22 cellular contexts compared by ENCODE assay signal in genomic region chr9:94142353-94142752, GRCh38.
"Had no signal": no experiment of that assay in that cellular context is flagged by ENCODE, and none has a peak within 500 bp of the region (broad histone marks: within the 10 kb centered on the region; RNA-seq: fewer than 3 reads in every experiment).

No MANE protein-coding gene starts in this region.

- H3K27me3 ChIP-seq: foreskin keratinocyte, left lung had no signal

- H3K27me3 Mint-ChIP-seq: activated B cell treated with CpG ODN at 0.5 μM for 24 hours; activated CD4-positive, alpha-beta T cell treated with anti-CD3 and anti-CD28 coated beads for 36 hours; activated naive CD8-positive, alpha-beta T cell treated with anti-CD3 and anti-CD28 coated beads, Interleukin-2, amount 50 U/mL, for 24 hours; memory B cell; stimulated activated naive B cell treated with anti-CD40 and anti-IgM and Interleukin-4, amounts not matched to agents 10 μg/mL and 1 μg/mL and 100 μg/mL, for 72 hours had no signal

- H3K36me3 ChIP-seq: left lung had no signal

- H3K4me3 Mint-ChIP-seq: activated B cell treated with CpG ODN at 0.5 μM for 24 hours; activated CD4-positive, alpha-beta memory T cell treated with anti-CD3 and anti-CD28 coated beads, Interleukin-2, amount 10 ng/mL, durations not matched to agents 7 days and 5 days; activated CD4-positive, alpha-beta T cell treated with anti-CD3 and anti-CD28 coated beads for 36 hours; activated naive CD4-positive, alpha-beta T cell treated with anti-CD3 and anti-CD28 coated beads, Interleukin-2, amount 10 ng/mL, durations not matched to agents 7 days and 5 days; activated naive CD8-positive, alpha-beta T cell treated with anti-CD3 and anti-CD28 coated beads, Interleukin-2, amount 50 U/mL, for 24 hours; activated T-cell treated with anti-CD3 and anti-CD28 coated beads, Interleukin-2, amount 50 U/mL, for 72 hours; brain; dendritic cell treated with granulocyte-macrophage colony-stimulating factor and Interleukin-4, amounts not matched to agents 40 ng/mL and 50 ng/mL, for 4 days; memory B cell; nephron; stimulated activated naive B cell treated with anti-CD40 and anti-IgM and Interleukin-4, amounts not matched to agents 10 μg/mL and 1 μg/mL and 100 μg/mL, for 72 hours; T-helper 17 cell had no signal

- H3K4me3 ChIP-seq: left lung, smooth muscle cell had no signal

- H3K27ac Mint-ChIP-seq: activated B cell treated with CpG ODN at 0.5 μM for 24 hours; activated CD4-positive, alpha-beta memory T cell treated with anti-CD3 and anti-CD28 coated beads, Interleukin-2, amount 10 ng/mL, durations not matched to agents 7 days and 5 days; activated CD4-positive, alpha-beta T cell treated with anti-CD3 and anti-CD28 coated beads for 36 hours; activated naive CD4-positive, alpha-beta T cell treated with anti-CD3 and anti-CD28 coated beads, Interleukin-2, amount 10 ng/mL, durations not matched to agents 7 days and 5 days; activated naive CD8-positive, alpha-beta T cell treated with anti-CD3 and anti-CD28 coated beads, Interleukin-2, amount 50 U/mL, for 24 hours; activated T-cell treated with anti-CD3 and anti-CD28 coated beads, Interleukin-2, amount 50 U/mL, for 72 hours; brain; dendritic cell treated with granulocyte-macrophage colony-stimulating factor and Interleukin-4, amounts not matched to agents 40 ng/mL and 50 ng/mL, for 4 days; memory B cell; stimulated activated naive B cell treated with anti-CD40 and anti-IgM and Interleukin-4, amounts not matched to agents 10 μg/mL and 1 μg/mL and 100 μg/mL, for 72 hours; T-helper 17 cell had no signal

- H3K4me2 ChIP-seq: smooth muscle cell had no signal

- DNase-seq: activated B cell treated with CpG ODN at 0.5 μM for 24 hours; activated CD4-positive, alpha-beta memory T cell treated with anti-CD3 and anti-CD28 coated beads, Interleukin-2, amount 10 ng/mL, durations not matched to agents 7 days and 5 days; activated CD4-positive, alpha-beta T cell treated with anti-CD3 and anti-CD28 coated beads for 36 hours; activated effector memory CD4-positive, alpha-beta T cell treated with anti-CD3 and anti-CD28 coated beads, Interleukin-2, amount 50 U/mL, for 16 hours; activated naive CD4-positive, alpha-beta T cell treated with anti-CD3 and anti-CD28 coated beads, Interleukin-2, amount 10 ng/mL, durations not matched to agents 7 days and 5 days; activated naive CD8-positive, alpha-beta T cell treated with anti-CD3 and anti-CD28 coated beads, Interleukin-2, amount 50 U/mL, for 24 hours; activated T-cell treated with anti-CD3 and anti-CD28 coated beads, Interleukin-2, amount 50 U/mL, for 72 hours; effector CD4-positive, alpha-beta T cell; erythroblast; foreskin keratinocyte; left lung; stimulated activated CD4-positive, alpha-beta T cell treated with anti-CD3 and anti-CD28 coated beads, Interleukin-15, amount 100 ng/mL, for 24 hours; stimulated activated CD8-positive, alpha-beta memory T cell treated with anti-CD3 and anti-CD28 coated beads, Interleukin-4, amount 100 ng/mL, for 48 hours; stimulated activated naive B cell treated with anti-CD40 and anti-IgM and Interleukin-4, amounts not matched to agents 10 μg/mL and 1 μg/mL and 100 μg/mL, for 72 hours; SW 1271; T-helper 17 cell had no signal

- H3K36me3 Mint-ChIP-seq: activated naive CD4-positive, alpha-beta T cell treated with anti-CD3 and anti-CD28 coated beads, Interleukin-2, amount 10 ng/mL, durations not matched to agents 7 days and 5 days; brain; memory B cell; stimulated activated naive B cell treated with anti-CD40 and anti-IgM and Interleukin-4, amounts not matched to agents 10 μg/mL and 1 μg/mL and 100 μg/mL, for 72 hours had no signal

- H3K4me1 Mint-ChIP-seq: activated CD4-positive, alpha-beta memory T cell treated with anti-CD3 and anti-CD28 coated beads, Interleukin-2, amount 10 ng/mL, durations not matched to agents 7 days and 5 days; activated CD4-positive, alpha-beta T cell treated with anti-CD3 and anti-CD28 coated beads for 36 hours; activated naive CD4-positive, alpha-beta T cell treated with anti-CD3 and anti-CD28 coated beads, Interleukin-2, amount 10 ng/mL, durations not matched to agents 7 days and 5 days; T-helper 17 cell had no signal

- H3K9me3 Mint-ChIP-seq: activated B cell treated with CpG ODN at 0.5 μM for 24 hours; activated CD4-positive, alpha-beta memory T cell treated with anti-CD3 and anti-CD28 coated beads, Interleukin-2, amount 10 ng/mL, durations not matched to agents 7 days and 5 days; activated naive CD4-positive, alpha-beta T cell treated with anti-CD3 and anti-CD28 coated beads, Interleukin-2, amount 10 ng/mL, durations not matched to agents 7 days and 5 days; activated naive CD8-positive, alpha-beta T cell treated with anti-CD3 and anti-CD28 coated beads, Interleukin-2, amount 50 U/mL, for 24 hours; activated T-cell treated with anti-CD3 and anti-CD28 coated beads, Interleukin-2, amount 50 U/mL, for 72 hours; dendritic cell treated with granulocyte-macrophage colony-stimulating factor and Interleukin-4, amounts not matched to agents 40 ng/mL and 50 ng/mL, for 4 days; memory B cell; nephron; stimulated activated naive B cell treated with anti-CD40 and anti-IgM and Interleukin-4, amounts not matched to agents 10 μg/mL and 1 μg/mL and 100 μg/mL, for 72 hours had no signal

- H3K9me3 ChIP-seq: left lung had no signal

- H3K27ac ChIP-seq: foreskin keratinocyte had no signal

- ATAC-seq: activated CD4-positive, alpha-beta T cell treated with anti-CD3 and anti-CD28 coated beads for 36 hours; activated naive CD8-positive, alpha-beta T cell treated with anti-CD3 and anti-CD28 coated beads, Interleukin-2, amount 50 U/mL, for 24 hours; activated T-cell treated with anti-CD3 and anti-CD28 coated beads, Interleukin-2, amount 50 U/mL, for 72 hours; foreskin keratinocyte; left lung; sciatic nerve; stimulated activated naive B cell treated with anti-CD40 and anti-IgM and Interleukin-4, amounts not matched to agents 10 μg/mL and 1 μg/mL and 100 μg/mL, for 72 hours; T-helper 17 cell had no signal
